In genomic region chrX:139530550-139530949, GRCh38 we compare ENCODE assay signal across 2 cellular contexts.
A peak's percentile ranks its signal among the peaks of the same experiment; 100 is the strongest.
TF ChIP-seq lines count a peak whose summit lies in the region.

TSS of gene F9 (plus strand) at chrX:139530739. CDS start at chrX:139530765, 26 bp downstream.

TF ChIP-seq in liver, 16 proteins besides CTCF, POLR2A, EP300 and RAD21:
- TF ChIP-seq REST (IDR thresholded peaks at IDR 0.05) = peak; percentile 70
- no peak for TF ChIP-seq GABPA (IDR thresholded peaks at IDR 0.05 in 1 of 2, conservative IDR thresholded peaks at IDR 0.05 in 1 of 2)
- TF ChIP-seq FOXA1 (IDR thresholded peaks at IDR 0.05) = peak; percentile 34
- TF ChIP-seq RXRA (IDR thresholded peaks at IDR 0.05) = peak; percentile 66 to 79
- peak; percentile 90 for TF ChIP-seq YY1 (IDR thresholded peaks at IDR 0.05)
- TF ChIP-seq ATF3 (IDR thresholded peaks at IDR 0.05) = no peak
- TF ChIP-seq TAF1 (conservative IDR thresholded peaks at IDR 0.05) = peak; percentile 63
- peak; percentile 70 for TF ChIP-seq HNF4G (IDR thresholded peaks at IDR 0.05)
- TF ChIP-seq JUND (IDR thresholded peaks at IDR 0.05) = peak in 1 of 2 donors; percentile 32
- TF ChIP-seq NR2F2 (IDR thresholded peaks at IDR 0.05) = no peak
- TF ChIP-seq HNF4A (conservative IDR thresholded peaks at IDR 0.05) = peak; percentile 88 to 90
- TF ChIP-seq FOXA2 (IDR thresholded peaks at IDR 0.05) = peak; percentile 76
- no peak for TF ChIP-seq EGR1 (IDR thresholded peaks at IDR 0.05; ENCODE audit: low read depth in 2 of 2)
- peak; percentile 36 for TF ChIP-seq ZBTB33 (IDR thresholded peaks at IDR 0.05)
- peak; percentile 70 for TF ChIP-seq SP1 (IDR thresholded peaks at IDR 0.05)
- peak; percentile 46 for TF ChIP-seq MAX (IDR thresholded peaks at IDR 0.05)

TF ChIP-seq in HepG2, 621 proteins besides CTCF, POLR2A, EP300 and RAD21 (continued from another document):
- TF ChIP-seq ZHX1 (CRISPR knock-in tag; IDR thresholded peaks at IDR 0.05; ENCODE audit: low read depth) = no peak
